4 cellular contexts compared by ENCODE assay signal in genomic region chr20:2227285-2227684, GRCh38.
DNase-seq lines count a peak whose midpoint lies in the region; ATAC-seq lines count a peak whose summit lies in the region.
"Not testable (repeated sequence)": the region's sequence is repeated elsewhere in the genome, so short reads cannot be mapped to it uniquely, and the experiment has no call there.

No MANE protein-coding gene starts in this region.

- peak overlapping the region; percentile 34 for H3K27ac ChIP-seq in epithelial cell of prostate

- peak; percentile 46 for ATAC-seq in left lobe of liver

- DNase-seq in M059J (ENCODE audit: low read depth): peak; percentile 38
- peak; percentile 67 for DNase-seq in SW480 (ENCODE audit: low spot score)
- peak; percentile 14 for DNase-seq in epithelial cell of prostate (ENCODE audit: low read depth, low spot score)
- DNase-seq in left lobe of liver (ENCODE audit: low spot score): not testable (repeated sequence)
